Comparison of ENCODE assay signal across 9 cellular contexts in genomic region chr3:10992017-10992945, GRCh38. TPM values are rescaled to one million over a fixed set of nuclear protein-coding genes. Genes with fewer than 3 reads are reported as not detected.
DNase-seq lines count a peak whose midpoint lies in the region; ATAC-seq and TF ChIP-seq lines count a peak whose summit lies in the region.
"Had no signal": no experiment of that assay in that cellular context is flagged by ENCODE, and none has a peak within 500 bp of the region (broad histone marks: within the 10 kb centered on the region; RNA-seq: fewer than 3 reads in every experiment).

TSS of gene SLC6A1 (plus strand) at chr3:10992748. CDS start at chr3:11017212, 24,464 bp downstream.

- no peaks in the 10 kb centered on the region for H4K20me1 ChIP-seq in IMR-90 (ENCODE audit: insufficient read depth, low read length)

- no peaks in the 10 kb centered on the region for H3K36me3 Mint-ChIP-seq in stimulated activated memory B cell treated with anti-CD40 and anti-IgM and Interleukin-4, amounts not matched to agents 10 μg/mL and 1 μg/mL and 100 μg/mL, for 72 hours

- H3K27me3 ChIP-seq in IMR-90 (ENCODE audit: control insufficient read depth, insufficient read depth, low read length) (peaks cover 69% of the 10 kb centered on the region), ascending aorta (no peaks in the 10 kb centered on the region), SJCRH30 (no peaks in the 10 kb centered on the region)

- H2BK20ac ChIP-seq in IMR-90 (ENCODE audit: low read depth, low read length) = no peak within 1 kb of the TSS

- H3K4me2 ChIP-seq in IMR-90 (ENCODE audit: low read depth, low read length) = peak within 1 kb of the TSS; percentile 29; the same call in 1 of the 2 replicates
- H3K4me2 ChIP-seq: KMS-11 had no signal

- no peak within 1 kb of the TSS for H2AK9ac ChIP-seq in IMR-90 (replicated peaks; ENCODE audit: low read depth, low read length, poor library complexity)

- DNase-seq in IMR-90 = no peak
- DNase-seq in ascending aorta (ENCODE audit: low spot score in 2 of 2) = no peak
- DNase-seq in iris pigment epithelial cell (ENCODE audit: low read depth) = peak; percentile 8
- no peak for DNase-seq in COR-L47 (lab: John Stamatoyannopoulos, UW)
- no peak for DNase-seq in SJCRH30
- DNase-seq in NCI-H2107 treated with DMSO at 0.1 percent for 48 hours (lab: John Stamatoyannopoulos, UW; ENCODE audit: unreplicated experiment) = no peak

- H3K4me1 ChIP-seq in IMR-90 (ENCODE audit: control insufficient read depth, insufficient read depth, low read length) = no peaks in the 10 kb centered on the region
- no peaks in the 10 kb centered on the region for H3K4me1 ChIP-seq in ascending aorta
- H3K4me1 ChIP-seq in SJCRH30 = no peaks in the 10 kb centered on the region

- H3K27ac Mint-ChIP-seq in stimulated activated memory B cell treated with anti-CD40 and anti-IgM and Interleukin-4, amounts not matched to agents 10 μg/mL and 1 μg/mL and 100 μg/mL, for 72 hours = no peak within 1 kb of the TSS

- no TSS peak for BruUV-seq in IMR-90 (replicated peaks; lab: Mats Ljungman, UMichigan)

- H2BK120ac ChIP-seq in IMR-90 (ENCODE audit: low read depth, low read length) = no peak within 1 kb of the TSS

- no peaks in the 10 kb centered on the region for H3K36me3 ChIP-seq in IMR-90 (ENCODE audit: control insufficient read depth, insufficient read depth, low read length)
- no peaks in the 10 kb centered on the region for H3K36me3 ChIP-seq in ascending aorta
- H3K36me3 ChIP-seq in SJCRH30 = no peaks in the 10 kb centered on the region

- CTCF ChIA-PET in IMR-90 (lab: Yijun Ruan, JAX) = interaction anchor here (1.4 kb wide), 1 partner anchor 10 kb away, joined by 3 read pairs; no protein-coding TSS in a partner anchor

- dilution Hi-C loops in IMR-90 (cut with HindIII; ENCODE audit: low sequenced_read_pairs, unreplicated experiment) = no loop called here

- H3K4me3 ChIP-seq in IMR-90 (ENCODE audit: insufficient read depth, low read depth, low read length) (0 out of 2 replicates have a peak within 1 kb of the TSS, but pooled peaks have one; percentile 32), ascending aorta (peak within 1 kb of the TSS; percentile 56 to 70), SJCRH30 (no peak within 1 kb of the TSS)

- H3K18ac ChIP-seq in IMR-90 (ENCODE audit: low read depth, low read length) = no peak within 1 kb of the TSS

- no peak within 1 kb of the TSS for H4K5ac ChIP-seq in IMR-90 (ENCODE audit: low read depth, low read length)

- POLR2A ChIA-PET in IMR-90 (lab: Charles Lee; ENCODE audit: unreplicated experiment) = no interaction called here

- no peak for TF ChIP-seq RAD21 in IMR-90 (IDR thresholded peaks at IDR 0.05; ENCODE audit: low read length)

- peak within 1 kb of the TSS; percentile 65 for H3K4me3 Mint-ChIP-seq in stimulated activated memory B cell treated with anti-CD40 and anti-IgM and Interleukin-4, amounts not matched to agents 10 μg/mL and 1 μg/mL and 100 μg/mL, for 72 hours

- TF ChIP-seq CTCF in IMR-90 (conservative IDR thresholded peaks at IDR 0.05; ENCODE audit: low read depth, low read length) (no peak), ascending aorta (IDR thresholded peaks at IDR 0.05) (peak in 2 of 3 experiments; percentile 15 to 26)

- 3% methylated on average over 14 of the region's 69 CpGs; no CpG with 5 or more reads in 1 of the 2 experiments for WGBS in IMR-90 (ENCODE audit: extremely low coverage in 2 of 2, insufficient read length in 1 of 2), 2 experiments

- peak within 1 kb of the TSS; percentile 58 for H2AFZ ChIP-seq in IMR-90 (replicated peaks; ENCODE audit: low read length, poor library complexity)

- no peak within 1 kb of the TSS for H3K23ac ChIP-seq in IMR-90 (ENCODE audit: low read depth, low read length)

- H3K14ac ChIP-seq in IMR-90 (replicated peaks; ENCODE audit: low read depth, low read length) = no peak within 1 kb of the TSS

- H3K9me3 ChIP-seq in IMR-90 (ENCODE audit: control insufficient read depth, insufficient read depth, low read length) (no peaks in the 10 kb centered on the region), ascending aorta (no peaks in the 10 kb centered on the region), SJCRH30 (replicated peaks) (no peaks in the 10 kb centered on the region)

- peaks cover 66% of the 10 kb centered on the region for H3K27me3 Mint-ChIP-seq in stimulated activated memory B cell treated with anti-CD40 and anti-IgM and Interleukin-4, amounts not matched to agents 10 μg/mL and 1 μg/mL and 100 μg/mL, for 72 hours

- no peak within 1 kb of the TSS for H4K8ac ChIP-seq in IMR-90 (ENCODE audit: low read depth in 2 of 2, low read length in 2 of 2)

- H2BK15ac ChIP-seq in IMR-90 (ENCODE audit: low read depth, low read length) = no peak within 1 kb of the TSS

- H3K4ac ChIP-seq in IMR-90 (ENCODE audit: low read depth, low read length) = no peak within 1 kb of the TSS

- H3K4me1 Mint-ChIP-seq in stimulated activated memory B cell treated with anti-CD40 and anti-IgM and Interleukin-4, amounts not matched to agents 10 μg/mL and 1 μg/mL and 100 μg/mL, for 72 hours = peaks cover 6% of the 10 kb centered on the region

- in situ Hi-C loops in IMR-90 (cut with MboI; ENCODE audit: low sequenced_read_pairs) = no loop called here

- H3K27ac ChIP-seq in IMR-90 (ENCODE audit: insufficient read depth, low read length) (no peak within 1 kb of the TSS), ascending aorta (peak within 1 kb of the TSS in 1 of 2 donors; percentile 34), SJCRH30 (no peak within 1 kb of the TSS)
- H3K27ac ChIP-seq: KMS-11 had no signal

- no peak within 1 kb of the TSS for H4K91ac ChIP-seq in IMR-90 (ENCODE audit: insufficient read depth, low read depth, low read length)

- H2AK5ac ChIP-seq in IMR-90 (ENCODE audit: low read depth, low read length) = no peak within 1 kb of the TSS

- intact Hi-C loops in IMR-90 (cut with micrococcal nuclease) (no loop called here), ascending aorta (cut with DNase I) (no loop called here)

- no peak for TF ChIP-seq POLR2A in IMR-90 (IDR thresholded peaks at IDR 0.05; ENCODE audit: low read depth, low read length)

- no peaks in the 10 kb centered on the region for H3K9me1 ChIP-seq in IMR-90 (ENCODE audit: insufficient read depth, low read length)

- no peak within 1 kb of the TSS for H2BK5ac ChIP-seq in IMR-90 (ENCODE audit: low read depth, low read length, poor library complexity, severe bottlenecking)

- no peak within 1 kb of the TSS for H3K9ac ChIP-seq in IMR-90 (ENCODE audit: low read depth, low read length)
- H3K9ac ChIP-seq: KMS-11 had no signal

- no peak within 1 kb of the TSS for H3K56ac ChIP-seq in IMR-90 (ENCODE audit: extremely low read depth, insufficient read depth, low read length)

- ATAC-seq in IMR-90 (ENCODE audit: low read depth) (peak; percentile 62), HG03571 (IDR thresholded peaks at IDR 0.05; ENCODE audit: unreplicated experiment) (no peak)
- no peak for ATAC-seq in stimulated activated memory B cell treated with anti-CD40 and anti-IgM and Interleukin-4, amounts not matched to agents 10 μg/mL and 1 μg/mL and 100 μg/mL, for 72 hours

- no peaks in the 10 kb centered on the region for H3K9me3 Mint-ChIP-seq in stimulated activated memory B cell treated with anti-CD40 and anti-IgM and Interleukin-4, amounts not matched to agents 10 μg/mL and 1 μg/mL and 100 μg/mL, for 72 hours

- H3K79me1 ChIP-seq in IMR-90 (ENCODE audit: low read depth in 1 of 2, low read length in 2 of 2) = no peaks in the 10 kb centered on the region

TF ChIP-seq in IMR-90, 13 proteins besides CTCF, POLR2A, EP300 and RAD21:
- TF ChIP-seq USF2 (IDR thresholded peaks at IDR 0.05; ENCODE audit: low read depth, low read length) (no peak), ELK1 (IDR thresholded peaks at IDR 0.05; ENCODE audit: borderline replicate concordance, low read depth, low read length) (no peak), CHD1 (IDR thresholded peaks at IDR 0.05; ENCODE audit: low read depth, low read length) (no peak), MXI1 (IDR thresholded peaks at IDR 0.05; ENCODE audit: borderline replicate concordance, low read depth, low read length) (no peak), SMC3 (IDR thresholded peaks at IDR 0.05; ENCODE audit: low read depth, low read length) (no peak), CEBPB (IDR thresholded peaks at IDR 0.05; ENCODE audit: low read depth, low read length) (no peak), RFX5 (IDR thresholded peaks at IDR 0.05; ENCODE audit: low read depth, low read length) (no peak), BHLHE40 (IDR thresholded peaks at IDR 0.05; ENCODE audit: low read depth, low read length) (no peak), MAZ (IDR thresholded peaks at IDR 0.05; ENCODE audit: borderline replicate concordance, low read depth, low read length) (no peak), FOS (IDR thresholded peaks at IDR 0.05; ENCODE audit: low read depth, low read length) (no peak)

RNA-seq across cellular contexts. Expression of gene SLC6A1, which starts in this region (rescaled TPM):
- total RNA-seq in IMR-90 (2012; rRNA removed) (not detected in 2 replicates), ascending aorta (6.3 TPM)
- polyA plus RNA-seq in IMR-90 (2012; rRNA removed) = 0.02 TPM in 1 of 2 replicates, not detected in the other
- polyA plus RNA-seq in IMR-90 (2012; cell fraction: cytosol; rRNA removed) = not detected in 2 replicates
- polyA plus RNA-seq in IMR-90 (2012; cell fraction: nucleus; rRNA removed; ENCODE audit: low replicate concordance) = not detected in 2 replicates
- not detected in 2 replicates for total RNA-seq in SJCRH30 (2014; rRNA removed; shearing (Covaris generic))

Comparison
In these comparisons a context has a peak if more than half of its experiments do, and no peak if none do; other contexts are left out.
1. Peak in ATAC-seq, H3K4me3 ChIP-seq and H3K4me2 ChIP-seq in IMR-90; RNA of the gene not detected or under 1 TPM.